ENCODE assay signal across 25 cellular contexts in genomic region chr16:24098896-24099295, GRCh38.
"Had no signal": no experiment of that assay in that cellular context is flagged by ENCODE, and none has a peak within 500 bp of the region (broad histone marks: within the 10 kb centered on the region; RNA-seq: fewer than 3 reads in every experiment).

No MANE protein-coding gene starts in this region.

- H3K36me3 ChIP-seq: esophagus squamous epithelium, left ventricle myocardium inferior, ovary, thyroid gland, upper lobe of left lung, vagina had no signal

- H3K27ac ChIP-seq: esophagus squamous epithelium, heart right ventricle, left ventricle myocardium inferior, ovary, skin epidermis, stomach, thyroid gland, upper lobe of left lung, vagina had no signal

- H3K4me3 ChIP-seq: esophagus squamous epithelium, heart right ventricle, left ventricle myocardium inferior, lung, mucosa of descending colon, ovary, skin epidermis, stomach, thyroid gland, upper lobe of left lung, vagina had no signal

- H3K27me3 ChIP-seq: esophagus squamous epithelium, heart right ventricle, ovary, stomach, thyroid gland, upper lobe of left lung, vagina had no signal

- H3K27me3 Mint-ChIP-seq: natural killer cell treated with Interleukin-12 subunit alpha and Interleukin-12 subunit beta and Interleukin-15 and Interleukin-18, amount 100 ng/mL, for 72 hours; progenitor cell of endocrine pancreas had no signal

- H3K9me3 Mint-ChIP-seq: activated T-helper 1 cell treated with anti-CD3 and anti-CD28 coated beads, Interleukin-12 subunit alpha, Interleukin-12 subunit beta, Interleukin-2, Interleukin-4 antibody, amounts not matched to agents 30 ng/mL and 10 ng/mL and 1 ng/mL, durations not matched to agents 14 hours and 24 hours and 36 hours; natural killer cell treated with Interleukin-12 subunit alpha and Interleukin-12 subunit beta and Interleukin-15 and Interleukin-18, amount 100 ng/mL, for 72 hours had no signal

- ATAC-seq: heart right ventricle; mucosa of descending colon; natural killer cell treated with Interleukin-12 subunit alpha and Interleukin-12 subunit beta and Interleukin-15 and Interleukin-18, amount 100 ng/mL, for 72 hours; sciatic nerve had no signal

- H3K9me3 ChIP-seq: esophagus squamous epithelium, heart right ventricle, left ventricle myocardium inferior, mucosa of descending colon, ovary, stomach, thyroid gland, upper lobe of left lung, vagina had no signal

- DNase-seq: activated CD4-positive, alpha-beta T cell treated with anti-CD3 and anti-CD28 coated beads for 4 hours; activated CD4-positive, alpha-beta T cell treated with anti-CD3 and anti-CD28 coated beads, Interleukin-2, amount 50 U/mL, for 4 hours; activated gamma-delta T cell; activated naive CD4-positive, alpha-beta T cell treated with anti-CD3 and anti-CD28 coated beads, Interleukin-2, amount 50 U/mL, for 16 hours; amniotic stem cell; caudate nucleus; esophagus squamous epithelium; foreskin melanocyte; heart right ventricle; islet precursor cell; left ventricle myocardium inferior; mucosa of descending colon; ovary; stimulated activated CD4-positive, alpha-beta T cell treated with anti-CD3 and anti-CD28 coated beads, Interleukin-12 subunit alpha, Interleukin-12 subunit beta, amount 100 ng/mL, for 4 hours; stimulated activated CD4-positive, alpha-beta T cell treated with anti-CD3 and anti-CD28 coated beads, Interleukin-4, amount 100 ng/mL, for 1 hour; stomach; thyroid gland; upper lobe of left lung had no signal

- H3K27ac Mint-ChIP-seq: activated T-helper 1 cell treated with anti-CD3 and anti-CD28 coated beads, Interleukin-12 subunit alpha, Interleukin-12 subunit beta, Interleukin-2, Interleukin-4 antibody, amounts not matched to agents 30 ng/mL and 10 ng/mL and 1 ng/mL, durations not matched to agents 14 hours and 24 hours and 36 hours; progenitor cell of endocrine pancreas had no signal

- H3K4me3 Mint-ChIP-seq: activated T-helper 1 cell treated with anti-CD3 and anti-CD28 coated beads, Interleukin-12 subunit alpha, Interleukin-12 subunit beta, Interleukin-2, Interleukin-4 antibody, amounts not matched to agents 30 ng/mL and 10 ng/mL and 1 ng/mL, durations not matched to agents 14 hours and 24 hours and 36 hours; natural killer cell treated with Interleukin-12 subunit alpha and Interleukin-12 subunit beta and Interleukin-15 and Interleukin-18, amount 100 ng/mL, for 72 hours had no signal

- H3K4me1 ChIP-seq: esophagus squamous epithelium, heart right ventricle, left ventricle myocardium inferior, stomach, thyroid gland, upper lobe of left lung had no signal
